18 cellular contexts compared by ENCODE assay signal in the genomic region with DNA sequence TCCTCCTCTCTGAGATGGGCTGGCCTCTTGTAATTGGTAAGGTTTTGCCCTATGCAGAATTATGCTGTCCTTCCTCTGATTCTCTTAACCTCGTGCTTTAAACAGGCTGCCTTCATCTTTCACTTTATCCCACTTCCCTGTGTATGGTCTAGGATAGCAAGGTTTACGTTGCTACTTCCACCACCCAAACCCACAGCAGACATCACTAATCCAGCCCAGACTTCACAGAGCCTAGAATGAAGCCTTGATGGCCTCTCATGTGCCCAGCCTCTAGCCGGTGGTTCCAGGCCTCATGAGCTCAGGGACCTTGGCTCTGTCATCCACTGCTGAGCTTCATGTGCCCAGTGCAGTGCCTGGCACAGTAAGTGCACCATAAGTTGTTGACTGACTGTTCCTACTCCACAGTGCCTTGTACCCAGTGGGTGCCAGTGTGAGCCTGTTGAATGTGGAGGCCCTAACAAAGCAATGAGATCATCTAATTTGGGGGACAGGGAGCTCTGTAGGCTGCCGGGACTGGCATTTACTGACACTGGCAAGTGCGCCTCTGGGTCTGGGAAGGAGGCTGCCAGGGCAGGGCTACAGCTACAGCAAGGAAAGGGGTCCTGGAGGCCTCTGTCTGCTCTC. TPM values are rescaled to one million over a fixed set of nuclear protein-coding genes. Genes with fewer than 3 reads are reported as not detected.
DNase-seq lines count a peak whose midpoint lies in the region; ATAC-seq and TF ChIP-seq lines count a peak whose summit lies in the region.
"Had no signal": no experiment of that assay in that cellular context is flagged by ENCODE, and none has a peak within 500 bp of the region (broad histone marks: within the 10 kb centered on the region; RNA-seq: fewer than 3 reads in every experiment).

No MANE protein-coding gene starts in this region.

- no peaks in the 10 kb centered on the region for H3K27me3 ChIP-seq in PC-9 (ENCODE audit: insufficient read depth, low read depth)
- H3K27me3 ChIP-seq: testis had no signal

- peaks cover 46% of the 10 kb centered on the region for H3F3A ChIP-seq in PC-9 (ENCODE audit: insufficient read depth, low read depth)

- POLR2A ChIA-PET in PC-9 (lab: Charles Lee; ENCODE audit: unreplicated experiment): no interaction called here

- no peak overlapping the region for H3K4me3 Mint-ChIP-seq in activated CD4-positive, alpha-beta T cell treated with anti-CD3 and anti-CD28 coated beads, Interleukin-2, amount 10 ng/mL, durations not matched to agents 24 days and 14 days
- no peak overlapping the region for H3K4me3 Mint-ChIP-seq in dendritic cell treated with granulocyte-macrophage colony-stimulating factor and Interleukin-4, amounts not matched to agents 40 ng/mL and 50 ng/mL, for 4 days
- H3K4me3 Mint-ChIP-seq in stimulated activated naive B cell treated with anti-CD40 and anti-IgM and Interleukin-4, amounts not matched to agents 10 μg/mL and 1 μg/mL and 100 μg/mL, for 72 hours: no peak overlapping the region
- H3K4me3 Mint-ChIP-seq: activated CD4-positive, alpha-beta memory T cell treated with anti-CD3 and anti-CD28 coated beads for 36 hours; natural killer cell treated with Interleukin-12 subunit alpha and Interleukin-12 subunit beta and Interleukin-15 and Interleukin-18, amount 100 ng/mL, for 72 hours had no signal

- BruUV-seq in PC-9 (replicated peaks; lab: Mats Ljungman, UMichigan): no TSS peak

- H3K4me3 ChIP-seq in PC-9: no peak overlapping the region
- H3K4me3 ChIP-seq: lung, testis had no signal

- peak overlapping the region; percentile 56 for H3K27ac Mint-ChIP-seq in activated CD4-positive, alpha-beta T cell treated with anti-CD3 and anti-CD28 coated beads, Interleukin-2, amount 10 ng/mL, durations not matched to agents 24 days and 14 days
- peak overlapping the region; percentile 88 for H3K27ac Mint-ChIP-seq in dendritic cell treated with granulocyte-macrophage colony-stimulating factor and Interleukin-4, amounts not matched to agents 40 ng/mL and 50 ng/mL, for 4 days
- H3K27ac Mint-ChIP-seq in stimulated activated naive B cell treated with anti-CD40 and anti-IgM and Interleukin-4, amounts not matched to agents 10 μg/mL and 1 μg/mL and 100 μg/mL, for 72 hours: peak overlapping the region; percentile 4
- H3K27ac Mint-ChIP-seq: activated CD4-positive, alpha-beta memory T cell treated with anti-CD3 and anti-CD28 coated beads for 36 hours had no signal

- no peaks in the 10 kb centered on the region for H3K9me3 Mint-ChIP-seq in activated CD4-positive, alpha-beta T cell treated with anti-CD3 and anti-CD28 coated beads, Interleukin-2, amount 10 ng/mL, durations not matched to agents 24 days and 14 days
- no peaks in the 10 kb centered on the region for H3K9me3 Mint-ChIP-seq in dendritic cell treated with granulocyte-macrophage colony-stimulating factor and Interleukin-4, amounts not matched to agents 40 ng/mL and 50 ng/mL, for 4 days
- H3K9me3 Mint-ChIP-seq in stimulated activated naive B cell treated with anti-CD40 and anti-IgM and Interleukin-4, amounts not matched to agents 10 μg/mL and 1 μg/mL and 100 μg/mL, for 72 hours: no peaks in the 10 kb centered on the region
- H3K9me3 Mint-ChIP-seq: activated CD4-positive, alpha-beta memory T cell treated with anti-CD3 and anti-CD28 coated beads for 36 hours; natural killer cell treated with Interleukin-12 subunit alpha and Interleukin-12 subunit beta and Interleukin-15 and Interleukin-18, amount 100 ng/mL, for 72 hours had no signal

- no peak overlapping the region for H2AFZ ChIP-seq in PC-9

- peaks cover 23% of the 10 kb centered on the region for H3K4me1 Mint-ChIP-seq in activated CD4-positive, alpha-beta T cell treated with anti-CD3 and anti-CD28 coated beads, Interleukin-2, amount 10 ng/mL, durations not matched to agents 24 days and 14 days
- peaks cover 99% of the 10 kb centered on the region for H3K4me1 Mint-ChIP-seq in dendritic cell treated with granulocyte-macrophage colony-stimulating factor and Interleukin-4, amounts not matched to agents 40 ng/mL and 50 ng/mL, for 4 days (ENCODE audit: low read depth)
- peaks cover 51 to 80% of the 10 kb centered on the region in 2 donors for H3K4me1 Mint-ChIP-seq in stimulated activated naive B cell treated with anti-CD40 and anti-IgM and Interleukin-4, amounts not matched to agents 10 μg/mL and 1 μg/mL and 100 μg/mL, for 72 hours

- H3K36me3 ChIP-seq in PC-9 (ENCODE audit: low read depth): peaks cover 43% of the 10 kb centered on the region

- ATAC-seq in stimulated activated naive B cell treated with anti-CD40 and anti-IgM and Interleukin-4, amounts not matched to agents 10 μg/mL and 1 μg/mL and 100 μg/mL, for 72 hours (replicated peaks): no peak
- ATAC-seq in HG02610 (IDR thresholded peaks at IDR 0.05; ENCODE audit: unreplicated experiment) (no peak), HG02884 (IDR thresholded peaks at IDR 0.05; ENCODE audit: unreplicated experiment) (no peak)
- ATAC-seq: natural killer cell treated with Interleukin-12 subunit alpha and Interleukin-12 subunit beta and Interleukin-15 and Interleukin-18, amount 100 ng/mL, for 72 hours had no signal

- no peak for DNase-seq in activated CD4-positive, alpha-beta T cell treated with anti-CD3 and anti-CD28 coated beads, Interleukin-2, amount 10 ng/mL, durations not matched to agents 24 days and 14 days
- DNase-seq in activated CD4-positive, alpha-beta T cell treated with anti-CD3 and anti-CD28 coated beads, Interleukin-2, amount 50 U/mL, for 48 hours: no peak
- DNase-seq in PC-9 (no peak), GM03348 (ENCODE audit: low spot score) (no peak)
- no peak for DNase-seq in stimulated activated naive B cell treated with anti-CD40 and anti-IgM and Interleukin-4, amounts not matched to agents 10 μg/mL and 1 μg/mL and 100 μg/mL, for 72 hours
- DNase-seq: activated CD4-positive, alpha-beta memory T cell treated with anti-CD3 and anti-CD28 coated beads for 36 hours; aorta; cortex of kidney; GDM1; KBM-7; NCI-H1417 treated with DMSO at 0.1 percent for 48 hours; NCI-H345; testis had no signal

- H3K27me3 Mint-ChIP-seq in activated CD4-positive, alpha-beta T cell treated with anti-CD3 and anti-CD28 coated beads, Interleukin-2, amount 10 ng/mL, durations not matched to agents 24 days and 14 days: no peaks in the 10 kb centered on the region
- no peaks in the 10 kb centered on the region for H3K27me3 Mint-ChIP-seq in dendritic cell treated with granulocyte-macrophage colony-stimulating factor and Interleukin-4, amounts not matched to agents 40 ng/mL and 50 ng/mL, for 4 days
- H3K27me3 Mint-ChIP-seq in stimulated activated naive B cell treated with anti-CD40 and anti-IgM and Interleukin-4, amounts not matched to agents 10 μg/mL and 1 μg/mL and 100 μg/mL, for 72 hours: no peaks in the 10 kb centered on the region
- H3K27me3 Mint-ChIP-seq: activated CD4-positive, alpha-beta memory T cell treated with anti-CD3 and anti-CD28 coated beads for 36 hours; natural killer cell treated with Interleukin-12 subunit alpha and Interleukin-12 subunit beta and Interleukin-15 and Interleukin-18, amount 100 ng/mL, for 72 hours had no signal

- H3K36me3 Mint-ChIP-seq in activated CD4-positive, alpha-beta T cell treated with anti-CD3 and anti-CD28 coated beads, Interleukin-2, amount 10 ng/mL, durations not matched to agents 24 days and 14 days (ENCODE audit: low read depth): peaks cover 33% of the 10 kb centered on the region
- H3K36me3 Mint-ChIP-seq in dendritic cell treated with granulocyte-macrophage colony-stimulating factor and Interleukin-4, amounts not matched to agents 40 ng/mL and 50 ng/mL, for 4 days (ENCODE audit: low read depth): peaks cover 95% of the 10 kb centered on the region
- H3K36me3 Mint-ChIP-seq in stimulated activated naive B cell treated with anti-CD40 and anti-IgM and Interleukin-4, amounts not matched to agents 10 μg/mL and 1 μg/mL and 100 μg/mL, for 72 hours: peaks cover 33 to 67% of the 10 kb centered on the region in 2 donors
- H3K36me3 Mint-ChIP-seq: natural killer cell treated with Interleukin-12 subunit alpha and Interleukin-12 subunit beta and Interleukin-15 and Interleukin-18, amount 100 ng/mL, for 72 hours had no signal

- H3K9me2 ChIP-seq in PC-9 (ENCODE audit: insufficient read depth): no peaks in the 10 kb centered on the region

- no peak for TF ChIP-seq CTCF in PC-9 (conservative IDR thresholded peaks at IDR 0.05)

- intact Hi-C loops in activated CD4-positive, alpha-beta T cell treated with anti-CD3 and anti-CD28 coated beads, Interleukin-2, amount 10 ng/mL, durations not matched to agents 24 days and 14 days (cut with micrococcal nuclease): no loop called here
- intact Hi-C loops in PC-9 (cut with micrococcal nuclease; ENCODE audit: unreplicated experiment): no loop called here
- intact Hi-C loops in dendritic cell treated with granulocyte-macrophage colony-stimulating factor and Interleukin-4, amounts not matched to agents 40 ng/mL and 50 ng/mL, for 4 days (cut with micrococcal nuclease): no loop called here

- H3K27ac ChIP-seq in PC-9: peak overlapping the region; percentile 99
- H3K27ac ChIP-seq: testis had no signal

- H3K9me3 ChIP-seq in PC-9 (ENCODE audit: insufficient read depth, low read depth): no peaks in the 10 kb centered on the region
- H3K9me3 ChIP-seq: testis had no signal

- peaks cover 80% of the 10 kb centered on the region for H3K4me1 ChIP-seq in PC-9 (replicated peaks; ENCODE audit: insufficient read depth)

- peaks cover 85% of the 10 kb centered on the region for H3K79me2 ChIP-seq in PC-9 (ENCODE audit: low read depth)

- CTCF ChIA-PET in PC-9 (lab: Charles Lee): interaction anchor here (0.7 kb wide), 1 partner anchor 39 kb away, joined by 7 read pairs; no protein-coding TSS in a partner anchor

- 0 out of 2 replicates have a peak overlapping the region, but pooled peaks have one; percentile 45 for H3K4me2 ChIP-seq in PC-9

- no peaks in the 10 kb centered on the region for H4K20me1 ChIP-seq in PC-9 (ENCODE audit: insufficient read depth)

RNA-seq across cellular contexts. Expression of gene SLC6A6, which starts 12.5 kb away (rescaled TPM):
- 53.9 and 63.7 TPM in 2 replicates for total RNA-seq in activated CD4-positive, alpha-beta T cell treated with anti-CD3 and anti-CD28 coated beads, Interleukin-2, amount 10 ng/mL, durations not matched to agents 24 days and 14 days
- total RNA-seq in PC-9 (2021): 84.9 and 122 TPM in 2 replicates

Comparison
In these comparisons a context has a peak if more than half of its experiments do, and no peak if none do; other contexts are left out.
1. H3K27ac Mint-ChIP-seq: peak in every context shown above with its lines; median percentile 88 in dendritic cell treated with granulocyte-macrophage colony-stimulating factor and Interleukin-4, amounts not matched to agents 40 ng/mL and 50 ng/mL, for 4 days; 56 in activated CD4-positive, alpha-beta T cell treated with anti-CD3 and anti-CD28 coated beads, Interleukin-2, amount 10 ng/mL, durations not matched to agents 24 days and 14 days; 4 in stimulated activated naive B cell treated with anti-CD40 and anti-IgM and Interleukin-4, amounts not matched to agents 10 μg/mL and 1 μg/mL and 100 μg/mL, for 72 hours.